Comparison of ENCODE assay signal across 9 cellular contexts in genomic region chr5:1437452-1437851, GRCh38. TPM values are rescaled to one million over a fixed set of nuclear protein-coding genes. Genes with fewer than 3 reads are reported as not detected.
DNase-seq lines count a peak whose midpoint lies in the region; ATAC-seq and TF ChIP-seq lines count a peak whose summit lies in the region.
"Had no signal": no experiment of that assay in that cellular context is flagged by ENCODE, and none has a peak within 500 bp of the region (broad histone marks: within the 10 kb centered on the region; RNA-seq: fewer than 3 reads in every experiment).

No MANE protein-coding gene starts in this region.

- BruUV-seq in Caco-2 (replicated peaks; lab: Mats Ljungman, UMichigan) (no TSS peak), PC-3 (replicated peaks; lab: Mats Ljungman, UMichigan) (no TSS peak)

- H3K9ac ChIP-seq in PC-3 (ENCODE audit: low read length) (no peak overlapping the region), Karpas-422 (ENCODE audit: low read length) (no peak overlapping the region)

- H3K9me3 ChIP-seq in Caco-2 (no peaks in the 10 kb centered on the region), PC-3 (ENCODE audit: low read length) (no peaks in the 10 kb centered on the region), Karpas-422 (ENCODE audit: low read length) (no peaks in the 10 kb centered on the region)
- H3K9me3 ChIP-seq: neutrophil had no signal

- ATAC-seq in PC-3 (peak; percentile 80), GM18498 (IDR thresholded peaks at IDR 0.05; ENCODE audit: unreplicated experiment) (no peak), HG02588 (IDR thresholded peaks at IDR 0.05; ENCODE audit: unreplicated experiment) (no peak)
- no peak for ATAC-seq in stimulated activated effector memory CD8-positive, alpha-beta T cell treated with anti-CD3 and anti-CD28 coated beads, Interleukin-12 subunit alpha, Interleukin-12 subunit beta, amount 100 ng/mL, for 72 hours

- H3F3A ChIP-seq in PC-3 (ENCODE audit: low read length, unreplicated experiment) = no peaks in the 10 kb centered on the region

- H2AFZ ChIP-seq in PC-3 (ENCODE audit: low read length) = no peak overlapping the region
- H2AFZ ChIP-seq in Karpas-422 (ENCODE audit: low read length) = no peak overlapping the region

- no peaks in the 10 kb centered on the region for H4K20me1 ChIP-seq in PC-3 (ENCODE audit: low read length)
- H4K20me1 ChIP-seq in Karpas-422 (ENCODE audit: insufficient read depth, low read depth, low read length) = no peaks in the 10 kb centered on the region

- H3K4me3 Mint-ChIP-seq in Caco-2 (ENCODE audit: unreplicated experiment) = no peak overlapping the region
- H3K4me3 Mint-ChIP-seq in stimulated activated effector memory CD8-positive, alpha-beta T cell treated with anti-CD3 and anti-CD28 coated beads, Interleukin-12 subunit alpha, Interleukin-12 subunit beta, amount 100 ng/mL, for 72 hours = no peak overlapping the region

- H3K4me1 ChIP-seq in Caco-2 (0 out of 2 replicates have a peak, but pooled peaks cover 3% of the 10 kb centered on the region), PC-3 (ENCODE audit: insufficient read depth, low read length) (peaks cover 4% of the 10 kb centered on the region; the same call in 1 of the 2 replicates), Karpas-422 (ENCODE audit: low read length) (no peaks in the 10 kb centered on the region)

- intact Hi-C loops in Caco-2 (cut with micrococcal nuclease; ENCODE audit: unreplicated experiment) (no loop called here), PC-3 (cut with micrococcal nuclease) (no loop called here)

- H3K27ac ChIP-seq in PC-3 (ENCODE audit: low read length) (no peak overlapping the region), Karpas-422 (ENCODE audit: low read length) (no peak overlapping the region)
- H3K27ac ChIP-seq: neutrophil had no signal

- POLR2A ChIA-PET in Caco-2 (lab: Charles Lee) (no interaction called here), PC-3 (lab: Charles Lee; ENCODE audit: unreplicated experiment) (no interaction called here)

- no peak overlapping the region for H3K4me3 ChIP-seq in Caco-2 (ENCODE audit: low read depth, low read length)
- no peak overlapping the region for H3K4me3 ChIP-seq in PC-3 (ENCODE audit: low read length)
- no peak overlapping the region for H3K4me3 ChIP-seq in Karpas-422 (ENCODE audit: low read length)

- H3K79me2 ChIP-seq in PC-3 (ENCODE audit: low read length) = no peaks in the 10 kb centered on the region
- no peaks in the 10 kb centered on the region for H3K79me2 ChIP-seq in Karpas-422 (ENCODE audit: low read length)

- TF ChIP-seq CTCF in Caco-2 (IDR thresholded peaks at IDR 0.05; ENCODE audit: insufficient read depth in 1 of 2, low read depth in 1 of 2, low read length in 1 of 2, severe bottlenecking in 1 of 2, unreplicated experiment in 1 of 2) = no peak
- no peak for TF ChIP-seq CTCF in PC-3 (conservative IDR thresholded peaks at IDR 0.05; ENCODE audit: low read depth, low read length)

- H3K4me2 ChIP-seq in PC-3 (ENCODE audit: low read length) (no peak overlapping the region), Karpas-422 (ENCODE audit: low read depth, low read length, poor library complexity, severe bottlenecking) (no peak overlapping the region)

- H3K9me2 ChIP-seq in PC-3 (replicated peaks; ENCODE audit: low read length) = no peaks in the 10 kb centered on the region
- H3K9me2 ChIP-seq in Karpas-422 (replicated peaks; ENCODE audit: insufficient read depth, low read length) = no peaks in the 10 kb centered on the region

- no peak overlapping the region for H3K27ac Mint-ChIP-seq in Caco-2 (ENCODE audit: unreplicated experiment)
- no peak overlapping the region for H3K27ac Mint-ChIP-seq in stimulated activated effector memory CD8-positive, alpha-beta T cell treated with anti-CD3 and anti-CD28 coated beads, Interleukin-12 subunit alpha, Interleukin-12 subunit beta, amount 100 ng/mL, for 72 hours

- H3K27me3 Mint-ChIP-seq in Caco-2 (ENCODE audit: insufficient read depth, unreplicated experiment) = peaks cover 5% of the 10 kb centered on the region

- DNase-seq in Caco-2 (peak; percentile 43 to 61), HS-5 (ENCODE audit: low read depth) (peak; percentile 31), PC-3 (peak; percentile 35), hepatic stellate cell (ENCODE audit: low spot score) (peak; percentile 54), Karpas-422 (no peak)
- DNase-seq in stimulated activated effector memory CD8-positive, alpha-beta T cell treated with anti-CD3 and anti-CD28 coated beads, Interleukin-12 subunit alpha, Interleukin-12 subunit beta, amount 100 ng/mL, for 72 hours (ENCODE audit: low spot score in 2 of 2) = no peak

- H3K36me3 ChIP-seq in Caco-2 (ENCODE audit: control insufficient read depth, insufficient read depth, low read length) (no peaks in the 10 kb centered on the region), PC-3 (ENCODE audit: low read depth, low read length) (no peaks in the 10 kb centered on the region), Karpas-422 (ENCODE audit: insufficient read depth, low read length) (no peaks in the 10 kb centered on the region)
- H3K36me3 ChIP-seq: neutrophil had no signal

- H3K4me1 Mint-ChIP-seq in Caco-2 (ENCODE audit: low read depth, unreplicated experiment) = peaks cover 7% of the 10 kb centered on the region
- peaks cover 6% of the 10 kb centered on the region for H3K4me1 Mint-ChIP-seq in stimulated activated effector memory CD8-positive, alpha-beta T cell treated with anti-CD3 and anti-CD28 coated beads, Interleukin-12 subunit alpha, Interleukin-12 subunit beta, amount 100 ng/mL, for 72 hours

- H3K27me3 ChIP-seq in Caco-2 (replicated peaks; ENCODE audit: control insufficient read depth, insufficient read depth, low read length) = no peaks in the 10 kb centered on the region
- peaks cover 10% of the 10 kb centered on the region; the same call in 1 of the 2 replicates for H3K27me3 ChIP-seq in PC-3 (ENCODE audit: low read length)
- no peaks in the 10 kb centered on the region for H3K27me3 ChIP-seq in Karpas-422 (ENCODE audit: low read length)

- CTCF ChIA-PET in Caco-2 (lab: Charles Lee) = interaction anchor here (1.1 kb wide), 1 partner anchor 57 kb away, joined by 4 read pairs; no protein-coding TSS in a partner anchor
- CTCF ChIA-PET in PC-3 (lab: Charles Lee) = no interaction called here

- H3K36me3 Mint-ChIP-seq in Caco-2 (ENCODE audit: insufficient read depth, unreplicated experiment) = no peaks in the 10 kb centered on the region
- no peaks in the 10 kb centered on the region for H3K36me3 Mint-ChIP-seq in stimulated activated effector memory CD8-positive, alpha-beta T cell treated with anti-CD3 and anti-CD28 coated beads, Interleukin-12 subunit alpha, Interleukin-12 subunit beta, amount 100 ng/mL, for 72 hours

- peaks cover 17% of the 10 kb centered on the region for H3K9me3 Mint-ChIP-seq in Caco-2 (ENCODE audit: unreplicated experiment)
- peaks cover 10% of the 10 kb centered on the region for H3K9me3 Mint-ChIP-seq in stimulated activated effector memory CD8-positive, alpha-beta T cell treated with anti-CD3 and anti-CD28 coated beads, Interleukin-12 subunit alpha, Interleukin-12 subunit beta, amount 100 ng/mL, for 72 hours

RNA-seq across cellular contexts. Expression of gene SLC6A3, which starts 7.8 kb away (rescaled TPM):
- total RNA-seq in Caco-2 (2022) (not detected in 2 replicates), PC-3 (2014; rRNA removed) (not detected in 2 replicates)
- not detected in 2 replicates for total RNA-seq in Karpas-422 (2014; rRNA removed; shearing (Covaris generic); ENCODE audit: low replicate concordance)

Comparison
In these comparisons a context has a peak if more than half of its experiments do, and no peak if none do; other contexts are left out.
1. DNase-seq: peak in Caco-2 (2 of 2), HS-5 (single experiment), PC-3 (single experiment) and hepatic stellate cell (single experiment); none in stimulated activated effector memory CD8-positive, alpha-beta T cell treated with anti-CD3 and anti-CD28 coated beads, Interleukin-12 subunit alpha, Interleukin-12 subunit beta, amount 100 ng/mL, for 72 hours (0 of 2) and Karpas-422 (single experiment).